Comparison of ENCODE assay signal across 1 cellular context in the genomic region with DNA sequence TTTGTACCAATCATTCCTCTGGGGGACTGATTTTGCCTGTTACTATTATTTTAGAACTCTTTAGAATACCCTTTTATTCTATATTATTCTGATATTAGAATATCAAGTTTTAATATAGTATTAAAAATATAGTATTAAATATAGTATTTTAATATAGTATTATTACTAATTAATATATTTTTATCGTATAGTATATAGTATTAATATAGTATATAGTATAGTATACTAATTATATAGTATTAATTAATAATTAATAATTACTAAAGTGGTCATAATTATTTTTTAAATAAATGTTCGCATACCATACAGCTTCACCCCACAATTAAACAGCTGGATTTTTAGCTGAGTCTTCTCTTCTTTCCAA.
TF ChIP-seq lines count a peak whose summit lies in the region.

No MANE protein-coding gene starts in this region.

TF ChIP-seq in WTC11, 78 proteins besides CTCF, POLR2A, EP300 and RAD21:
- TF ChIP-seq ZNF232 (CRISPR knock-in tag; IDR thresholded peaks at IDR 0.05) (no peak), HMGA2 (CRISPR knock-in tag; IDR thresholded peaks at IDR 0.05) (peak; percentile 92), ZNF219 (CRISPR knock-in tag; IDR thresholded peaks at IDR 0.05; ENCODE audit: borderline replicate concordance) (no peak), ELF4 (CRISPR knock-in tag; IDR thresholded peaks at IDR 0.05; ENCODE audit: low read depth) (no peak)
- TF ChIP-seq, protein P1, sequence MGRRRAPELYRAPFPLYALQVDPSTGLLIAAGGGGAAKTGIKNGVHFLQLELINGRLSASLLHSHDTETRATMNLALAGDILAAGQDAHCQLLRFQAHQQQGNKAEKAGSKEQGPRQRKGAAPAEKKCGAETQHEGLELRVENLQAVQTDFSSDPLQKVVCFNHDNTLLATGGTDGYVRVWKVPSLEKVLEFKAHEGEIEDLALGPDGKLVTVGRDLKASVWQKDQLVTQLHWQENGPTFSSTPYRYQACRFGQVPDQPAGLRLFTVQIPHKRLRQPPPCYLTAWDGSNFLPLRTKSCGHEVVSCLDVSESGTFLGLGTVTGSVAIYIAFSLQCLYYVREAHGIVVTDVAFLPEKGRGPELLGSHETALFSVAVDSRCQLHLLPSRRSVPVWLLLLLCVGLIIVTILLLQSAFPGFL (CRISPR knock-in tag; IDR thresholded peaks at IDR 0.05; ENCODE audit: borderline replicate concordance), result no peak
- TF ChIP-seq, protein P2, sequence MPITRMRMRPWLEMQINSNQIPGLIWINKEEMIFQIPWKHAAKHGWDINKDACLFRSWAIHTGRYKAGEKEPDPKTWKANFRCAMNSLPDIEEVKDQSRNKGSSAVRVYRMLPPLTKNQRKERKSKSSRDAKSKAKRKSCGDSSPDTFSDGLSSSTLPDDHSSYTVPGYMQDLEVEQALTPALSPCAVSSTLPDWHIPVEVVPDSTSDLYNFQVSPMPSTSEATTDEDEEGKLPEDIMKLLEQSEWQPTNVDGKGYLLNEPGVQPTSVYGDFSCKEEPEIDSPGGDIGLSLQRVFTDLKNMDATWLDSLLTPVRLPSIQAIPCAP (CRISPR knock-in tag; IDR thresholded peaks at IDR 0.05), result no peak
